In genomic region chr12:108551556-108551955, GRCh38 we compare ENCODE assay signal across 17 cellular contexts. TPM values are rescaled to one million over a fixed set of nuclear protein-coding genes. Genes with fewer than 3 reads are reported as not detected.
DNase-seq lines count a peak whose midpoint lies in the region; ATAC-seq and TF ChIP-seq lines count a peak whose summit lies in the region.
"Had no signal": no experiment of that assay in that cellular context is flagged by ENCODE, and none has a peak within 500 bp of the region (broad histone marks: within the 10 kb centered on the region; RNA-seq: fewer than 3 reads in every experiment).

No MANE protein-coding gene starts in this region.

- no peaks in the 10 kb centered on the region for H3K27me3 ChIP-seq in CD4-positive, CD25-positive, alpha-beta regulatory T cell (ENCODE audit: control insufficient read depth, insufficient read depth, low read length)
- H3K27me3 ChIP-seq in adipocyte (replicated peaks; ENCODE audit: control insufficient read depth, insufficient read depth, low read length) (no peaks in the 10 kb centered on the region), esophagus muscularis mucosa (no peaks in the 10 kb centered on the region)
- H3K27me3 ChIP-seq: gastrocnemius medialis had no signal

- no peak overlapping the region for H3K9ac ChIP-seq in adipocyte (ENCODE audit: low read length)

- H3K27ac ChIP-seq in CD4-positive, CD25-positive, alpha-beta regulatory T cell (ENCODE audit: insufficient read depth, low read length, poor library complexity, severe bottlenecking): no peak overlapping the region
- H3K27ac ChIP-seq in esophagus muscularis mucosa (replicated peaks in 1 of 4): no peak overlapping the region
- H3K27ac ChIP-seq: gastrocnemius medialis had no signal

- no peak for TF ChIP-seq POLR2A in esophagus muscularis mucosa (IDR thresholded peaks at IDR 0.05; ENCODE audit: low read depth)

- peaks cover 31% of the 10 kb centered on the region for H3K36me3 ChIP-seq in CD4-positive, CD25-positive, alpha-beta regulatory T cell (ENCODE audit: control insufficient read depth, insufficient read depth, low read length)
- H3K36me3 ChIP-seq in adipocyte (ENCODE audit: control insufficient read depth, insufficient read depth, low read length, severe bottlenecking): peaks cover 24% of the 10 kb centered on the region
- H3K36me3 ChIP-seq in esophagus muscularis mucosa: peaks cover 15 to 32% (median 23%) of the 10 kb centered on the region in 4 donors

- no peaks in the 10 kb centered on the region for H3K27me3 Mint-ChIP-seq in CD4-positive, CD25-positive, alpha-beta regulatory T cell
- no peaks in the 10 kb centered on the region for H3K27me3 Mint-ChIP-seq in mesothelial cell of epicardium (ENCODE audit: low read depth)
- H3K27me3 Mint-ChIP-seq: dendritic cell treated with granulocyte-macrophage colony-stimulating factor and Interleukin-4, amounts not matched to agents 40 ng/mL and 50 ng/mL, for 4 days had no signal

- TF ChIP-seq EP300 in esophagus muscularis mucosa (IDR thresholded peaks at IDR 0.05): no peak

- peaks cover 22% of the 10 kb centered on the region for H3K4me1 ChIP-seq in CD4-positive, CD25-positive, alpha-beta regulatory T cell (ENCODE audit: control insufficient read depth, insufficient read depth, low read length, poor library complexity, severe bottlenecking)
- H3K4me1 ChIP-seq in adipocyte (ENCODE audit: control insufficient read depth, insufficient read depth, low read length) (peaks cover 16% of the 10 kb centered on the region), esophagus muscularis mucosa (peaks cover 24 to 46% (median 39%) of the 10 kb centered on the region in 4 donors)

- peak overlapping the region in 3 of 4 donors; percentile 21 to 91 (median 36) for H3K4me3 Mint-ChIP-seq in CD4-positive, CD25-positive, alpha-beta regulatory T cell
- no peak overlapping the region for H3K4me3 Mint-ChIP-seq in mesothelial cell of epicardium
- H3K4me3 Mint-ChIP-seq: dendritic cell treated with granulocyte-macrophage colony-stimulating factor and Interleukin-4, amounts not matched to agents 40 ng/mL and 50 ng/mL, for 4 days had no signal

- H3K4me3 ChIP-seq in CD4-positive, CD25-positive, alpha-beta regulatory T cell (ENCODE audit: low read depth, low read length): peak overlapping the region; percentile 49
- H3K4me3 ChIP-seq in adipocyte (ENCODE audit: low read length) (no peak overlapping the region), esophagus muscularis mucosa (no peak overlapping the region)
- H3K4me3 ChIP-seq: gastrocnemius medialis had no signal

- peaks cover 23% of the 10 kb centered on the region for H3K36me3 Mint-ChIP-seq in CD4-positive, CD25-positive, alpha-beta regulatory T cell
- peaks cover 10% of the 10 kb centered on the region for H3K36me3 Mint-ChIP-seq in mesothelial cell of epicardium

- no peak for TF ChIP-seq CTCF in mesothelial cell of epicardium (IDR thresholded peaks at IDR 0.05; ENCODE audit: unreplicated experiment)
- TF ChIP-seq CTCF in esophagus muscularis mucosa (IDR thresholded peaks at IDR 0.05): no peak

- intact Hi-C loops in esophagus muscularis mucosa (cut with DNase I): no loop called here

- no peaks in the 10 kb centered on the region for H3K9me3 Mint-ChIP-seq in CD4-positive, CD25-positive, alpha-beta regulatory T cell
- no peaks in the 10 kb centered on the region for H3K9me3 Mint-ChIP-seq in mesothelial cell of epicardium
- H3K9me3 Mint-ChIP-seq: dendritic cell treated with granulocyte-macrophage colony-stimulating factor and Interleukin-4, amounts not matched to agents 40 ng/mL and 50 ng/mL, for 4 days had no signal

- 83% methylated on average over 6 of the region's 6 CpGs for WGBS in esophagus muscularis mucosa

- DNase-seq in CD4-positive, CD25-positive, alpha-beta regulatory T cell: no peak
- DNase-seq in HCEC 1CT (peak; percentile 9), adipocyte (ENCODE audit: low read depth) (peak; percentile 72), mesothelial cell of epicardium (ENCODE audit: low spot score in 2 of 2, unreplicated experiment in 2 of 2) (no peak), RPMI8226 (no peak), HK-2 (ENCODE audit: unreplicated experiment) (no peak), esophagus muscularis mucosa (ENCODE audit: extremely low spot score) (no peak)
- DNase-seq: activated CD4-positive, alpha-beta T cell treated with anti-CD3 and anti-CD28 coated beads for 1 hour; activated naive CD4-positive, alpha-beta T cell; gastrocnemius medialis; NCI-H748 treated with DMSO at 0.1 percent for 48 hours; small intestine; trophoblast cell had no signal

- H3K4me1 Mint-ChIP-seq in CD4-positive, CD25-positive, alpha-beta regulatory T cell: peaks cover 12 to 76% (median 64%) of the 10 kb centered on the region in 4 donors
- H3K4me1 Mint-ChIP-seq in mesothelial cell of epicardium: peaks cover 9% of the 10 kb centered on the region

- no peak for ATAC-seq in CD4-positive, CD25-positive, alpha-beta regulatory T cell (ENCODE audit: low read depth in 2 of 2)
- ATAC-seq in HG03097 (IDR thresholded peaks at IDR 0.05; ENCODE audit: low FRiP score, unreplicated experiment): no peak
- ATAC-seq: gastrocnemius medialis had no signal

- H3K9me3 ChIP-seq in CD4-positive, CD25-positive, alpha-beta regulatory T cell (ENCODE audit: control insufficient read depth in 2 of 2, low read length in 2 of 2): no peaks in the 10 kb centered on the region
- no peaks in the 10 kb centered on the region for H3K9me3 ChIP-seq in adipocyte (ENCODE audit: control insufficient read depth, low read length)
- H3K9me3 ChIP-seq in esophagus muscularis mucosa: no peaks in the 10 kb centered on the region
- H3K9me3 ChIP-seq: gastrocnemius medialis had no signal

- H3K27ac Mint-ChIP-seq in CD4-positive, CD25-positive, alpha-beta regulatory T cell: no peak overlapping the region
- H3K27ac Mint-ChIP-seq in mesothelial cell of epicardium: peak overlapping the region; percentile 13
- H3K27ac Mint-ChIP-seq: dendritic cell treated with granulocyte-macrophage colony-stimulating factor and Interleukin-4, amounts not matched to agents 40 ng/mL and 50 ng/mL, for 4 days had no signal

RNA-seq across cellular contexts. Expression of gene SART3, which starts 9.4 kb away (rescaled TPM):
- 107 TPM for total RNA-seq in CD4-positive, CD25-positive, alpha-beta regulatory T cell
- 10 to 100 TPM; 25.3 to 37.6 (median 32.2) TPM for polyA plus RNA-seq in CD4-positive, CD25-positive, alpha-beta regulatory T cell
- 77.7 to 82.5 TPM (median 77.7 TPM) in 3 replicates for total RNA-seq in mesothelial cell of epicardium
- 10 to 100 TPM; 31.6 to 48.0 (median 40.1) TPM for total RNA-seq in esophagus muscularis mucosa

RNA-seq across cellular contexts. Expression of gene ISCU, which starts 10.8 kb away (rescaled TPM):
- 173 TPM for total RNA-seq in CD4-positive, CD25-positive, alpha-beta regulatory T cell
- polyA plus RNA-seq in CD4-positive, CD25-positive, alpha-beta regulatory T cell: 100 to 1,000 TPM; 241 to 295 (median 260) TPM
- 64.9 to 66.0 TPM (median 65.8 TPM) in 3 replicates for total RNA-seq in mesothelial cell of epicardium
- total RNA-seq in esophagus muscularis mucosa: 100 to 1,000 TPM; 207 to 257 (median 242) TPM

RNA-seq across cellular contexts. Expression of gene FICD, which starts 36.5 kb away (rescaled TPM):
- 5.4 TPM for total RNA-seq in CD4-positive, CD25-positive, alpha-beta regulatory T cell
- polyA plus RNA-seq in CD4-positive, CD25-positive, alpha-beta regulatory T cell: 1 to 10 TPM in 3 of 4 donors, under 1 TPM in 1; 0.79 to 4.7 (median 2.3) TPM
- 2.8 to 3.6 TPM (median 2.9 TPM) in 3 replicates for total RNA-seq in mesothelial cell of epicardium
- total RNA-seq in esophagus muscularis mucosa: 1 to 10 TPM; 5.6 to 7.2 (median 6.5) TPM

RNA-seq across cellular contexts. Expression of gene TMEM119, which starts 46.3 kb away (rescaled TPM):
- 5.9 TPM for total RNA-seq in CD4-positive, CD25-positive, alpha-beta regulatory T cell
- polyA plus RNA-seq in CD4-positive, CD25-positive, alpha-beta regulatory T cell: 1 to 10 TPM in 2 of 4 donors, under 1 TPM in 1, not detected in 1; 0.90 to 3.5 (median 1.5) TPM
- total RNA-seq in mesothelial cell of epicardium (37.6 to 43.2 TPM (median 41.2 TPM) in 3 replicates), esophagus muscularis mucosa (10 to 100 TPM in 1 of 4 donors, 1 to 10 TPM in 3; 3.6 to 12.2 (median 7.1) TPM)
- total RNA-seq: kidney epithelial cell had no signal
- polyA plus RNA-seq: neural cell had no signal

Comparison
In these comparisons a context has a peak if more than half of its experiments do, and no peak if none do; other contexts are left out.
1. DNase-seq: peak in HCEC 1CT (single experiment) and adipocyte (single experiment); none in CD4-positive, CD25-positive, alpha-beta regulatory T cell (0 of 3), mesothelial cell of epicardium (0 of 2), RPMI8226 (single experiment), HK-2 (single experiment) and esophagus muscularis mucosa (single experiment).